Comparison of ENCODE assay signal across 8 cellular contexts in genomic region chr15:72783563-72784232, GRCh38. TPM values are rescaled to one million over a fixed set of nuclear protein-coding genes. Genes with fewer than 3 reads are reported as not detected.
A peak's percentile ranks its signal among the peaks of the same experiment; 100 is the strongest.
DNase-seq lines count a peak whose midpoint lies in the region; ATAC-seq, FAIRE-seq and TF ChIP-seq lines count a peak whose summit lies in the region.

Gene ADPGK (minus strand): TSS chr15:72783758. CDS start chr15:72783691, 67 bp downstream.

- H3K9me3 ChIP-seq in OCI-LY1 (ENCODE audit: low read length): no peaks in the 10 kb centered on the region

- peak within 1 kb of the TSS; percentile 96 for H3K4me3 ChIP-seq in OCI-LY1 (ENCODE audit: low read depth, low read length, poor library complexity, severe bottlenecking)

- no peaks in the 10 kb centered on the region for H4K20me1 ChIP-seq in OCI-LY1 (ENCODE audit: insufficient read depth, low read length)

- no peaks in the 10 kb centered on the region for H3K27me3 ChIP-seq in OCI-LY1 (ENCODE audit: insufficient read depth, low read length)

- H3K9ac ChIP-seq in OCI-LY1 (ENCODE audit: low read length): peak within 1 kb of the TSS; percentile 71

- H3K36me3 ChIP-seq in OCI-LY1 (ENCODE audit: insufficient read depth, low read length): peaks cover 27% of the 10 kb centered on the region; the same call in 1 of the 2 replicates

- ATAC-seq in GM21515 (IDR thresholded peaks at IDR 0.05; ENCODE audit: unreplicated experiment): peak; percentile 73

- peak within 1 kb of the TSS; percentile 68 for H3K27ac ChIP-seq in OCI-LY1 (ENCODE audit: low read depth, low read length, poor library complexity, severe bottlenecking)

- TF ChIP-seq CTCF in D721Med (IDR thresholded peaks at IDR 0.05; ENCODE audit: insufficient read depth, missing control alignments): no peak
- TF ChIP-seq CTCF in OCI-LY1 (IDR thresholded peaks at IDR 0.05; ENCODE audit: low read length): no peak
- no peak for TF ChIP-seq CTCF in mesothelial cell of epicardium (IDR thresholded peaks at IDR 0.05; ENCODE audit: unreplicated experiment)

- no peak for FAIRE-seq in D721Med (lab: Jason Lieb, UNC)

- no peaks in the 10 kb centered on the region for H3K36me3 Mint-ChIP-seq in mesothelial cell of epicardium

- no peaks in the 10 kb centered on the region for H3K9me3 Mint-ChIP-seq in mesothelial cell of epicardium

- no peaks in the 10 kb centered on the region for H3F3A ChIP-seq in OCI-LY1 (ENCODE audit: insufficient read depth, low read length)

- H3K9me2 ChIP-seq in OCI-LY1 (ENCODE audit: low read depth, low read length): no peaks in the 10 kb centered on the region

- peaks cover 4% of the 10 kb centered on the region for H3K27me3 Mint-ChIP-seq in mesothelial cell of epicardium (ENCODE audit: low read depth)

- peak within 1 kb of the TSS; percentile 92 for H3K4me3 Mint-ChIP-seq in mesothelial cell of epicardium

- peaks cover 25% of the 10 kb centered on the region for H3K4me1 ChIP-seq in OCI-LY1 (ENCODE audit: insufficient read depth, low read length, severe bottlenecking)

- H3K4me2 ChIP-seq in OCI-LY1 (ENCODE audit: low read length): peak within 1 kb of the TSS; percentile 97

- DNase-seq in D721Med (ENCODE audit: insufficient read length, low spot score): peak; percentile 86
- peak; percentile 91 for DNase-seq in HuH-7 (ENCODE audit: low spot score)
- peak; percentile 94 for DNase-seq in activated CD8-positive, alpha-beta memory T cell treated with anti-CD3 and anti-CD28 coated beads, Interleukin-2, amount 50 U/mL, for 4 hours
- peak; percentile 91 to 99 for DNase-seq in mesothelial cell of epicardium (ENCODE audit: low spot score in 2 of 2, unreplicated experiment in 2 of 2)
- peak; percentile 82 to 94 for DNase-seq in stimulated activated CD8-positive, alpha-beta memory T cell treated with anti-CD3 and anti-CD28 coated beads, Interleukin-15, amount 100 ng/mL, for 4 hours (ENCODE audit: low read depth in 2 of 2)

- peak within 1 kb of the TSS; percentile 98 for H3K27ac Mint-ChIP-seq in mesothelial cell of epicardium

- in situ Hi-C loops in endometrial microvascular endothelial cells (cut with HindIII; ENCODE audit: inconsistent ontology term, low pct_unique_long_range_greater_than_20kb, low sequenced_read_pairs): no loop called here

- H3K79me2 ChIP-seq in OCI-LY1 (ENCODE audit: insufficient read depth, low read length): peaks cover 41% of the 10 kb centered on the region

- peaks cover 20% of the 10 kb centered on the region for H3K4me1 Mint-ChIP-seq in mesothelial cell of epicardium

- H2AFZ ChIP-seq in OCI-LY1 (ENCODE audit: low read length): peak within 1 kb of the TSS; percentile 93

RNA-seq across cellular contexts. Expression of gene ADPGK, which starts in this region (rescaled TPM):
- total RNA-seq in endometrial microvascular endothelial cells (ENCODE audit: inconsistent ontology term) (63.9 TPM), mesothelial cell of epicardium (51.5 to 54.5 TPM (median 54.4 TPM) in 3 replicates)

Comparison
In these comparisons a context has a peak if more than half of its experiments do, and no peak if none do; other contexts are left out.
1. Peak in every context shown above with its lines: DNase-seq, ATAC-seq, H3K4me3 ChIP-seq and H3K27ac ChIP-seq.